In genomic region chr5:175772747-175773533, GRCh38 we compare ENCODE assay signal across 17 cellular contexts.
A peak's percentile ranks its signal among the peaks of the same experiment; 100 is the strongest.
DNase-seq lines count a peak whose midpoint lies in the region; ATAC-seq and TF ChIP-seq lines count a peak whose summit lies in the region.
"Had no signal": no experiment of that assay in that cellular context is flagged by ENCODE, and none has a peak within 500 bp of the region (broad histone marks: within the 10 kb centered on the region; RNA-seq: fewer than 3 reads in every experiment).

No MANE protein-coding gene starts in this region.

- no peak overlapping the region for H3K4me3 ChIP-seq in lower leg skin (ENCODE audit: low read depth, poor library complexity, severe bottlenecking)
- H3K4me3 ChIP-seq: adrenal gland, right atrium auricular region had no signal

- ATAC-seq in HG02798 (IDR thresholded peaks at IDR 0.05; ENCODE audit: poor library complexity, unreplicated experiment), result no peak
- ATAC-seq in GM18505 (IDR thresholded peaks at IDR 0.05; ENCODE audit: unreplicated experiment), result no peak
- ATAC-seq: T-cell had no signal

- TF ChIP-seq POLR2A in lower leg skin (IDR thresholded peaks at IDR 0.05) (no peak), GM18505 (IDR thresholded peaks at IDR 0.05; ENCODE audit: borderline replicate concordance, extremely low read depth, insufficient read depth, insufficient read length) (no peak)

- DNase-seq in EH (ENCODE audit: low read depth), result peak; percentile 1
- peak; percentile 65 for DNase-seq in NCI-H146 (lab: John Stamatoyannopoulos, UW)
- peak; percentile 38 for DNase-seq in cerebellum (ENCODE audit: low spot score)
- DNase-seq in left kidney (ENCODE audit: low read depth, low spot score), result peak; percentile 15
- no peak for DNase-seq in SK-N-DZ (ENCODE audit: low spot score)
- DNase-seq in lower leg skin (ENCODE audit: low spot score in 2 of 2), result no peak
- DNase-seq: activated B cell treated with CpG ODN at 0.5 μM for 24 hours; activated T-cell treated with anti-CD3 and anti-CD28 coated beads, Interleukin-2, amount 50 U/mL, for 24 hours; adrenal gland; cortex of kidney; Karpas-422; NCI-H2171; stimulated activated CD4-positive, alpha-beta T cell treated with anti-CD3 and anti-CD28 coated beads, Interleukin-2, amount 100 ng/mL, for 48 hours; T-cell had no signal

- intact Hi-C loops in lower leg skin (cut with DNase I; ENCODE audit: low total_unique reads), result no loop called here

- no peak for TF ChIP-seq CTCF in lower leg skin (IDR thresholded peaks at IDR 0.05)

- 7% methylated on average over 50 of the region's 50 CpGs for WGBS in lower leg skin, 2 donors

Comparison
In these comparisons a context has a peak if more than half of its experiments do, and no peak if none do; other contexts are left out.
1. DNase-seq: peak in EH (single experiment), NCI-H146 (single experiment), cerebellum (single experiment) and left kidney (single experiment); none in SK-N-DZ (single experiment) and lower leg skin (0 of 2).